Comparison of ENCODE assay signal across 19 cellular contexts in genomic region chr16:30365200-30365599, GRCh38. TPM values are rescaled to one million over a fixed set of nuclear protein-coding genes. Genes with fewer than 3 reads are reported as not detected.
"Had no signal": no experiment of that assay in that cellular context is flagged by ENCODE, and none has a peak within 500 bp of the region (broad histone marks: within the 10 kb centered on the region; RNA-seq: fewer than 3 reads in every experiment).

No MANE protein-coding gene starts in this region.

- H3K27ac Mint-ChIP-seq: activated CD4-positive, alpha-beta T cell treated with anti-CD3 and anti-CD28 coated beads for 36 hours; activated CD8-positive, alpha-beta T cell treated with anti-CD3 and anti-CD28 coated beads for 36 hours; activated naive CD4-positive, alpha-beta T cell treated with anti-CD3 and anti-CD28 coated beads for 36 hours; activated T-helper 2 cell treated with anti-CD3 and anti-CD28 coated beads, Interferon-gamma antibody, Interleukin-2, Interleukin-4, amounts not matched to agents 10 μg/mL and 5 μg/mL and 100 μg/mL, durations not matched to agents 14 hours and 24 hours and 36 hours; dendritic cell treated with granulocyte-macrophage colony-stimulating factor and Interleukin-4, amounts not matched to agents 40 ng/mL and 50 ng/mL, for 4 days had no signal

- H3K4me3 ChIP-seq: transverse colon had no signal

- H3K9me3 Mint-ChIP-seq: activated CD8-positive, alpha-beta T cell treated with anti-CD3 and anti-CD28 coated beads for 36 hours; activated naive CD4-positive, alpha-beta T cell treated with anti-CD3 and anti-CD28 coated beads for 36 hours; activated T-helper 2 cell treated with anti-CD3 and anti-CD28 coated beads, Interferon-gamma antibody, Interleukin-2, Interleukin-4, amounts not matched to agents 10 μg/mL and 5 μg/mL and 100 μg/mL, durations not matched to agents 14 hours and 24 hours and 36 hours; dendritic cell treated with granulocyte-macrophage colony-stimulating factor and Interleukin-4, amounts not matched to agents 40 ng/mL and 50 ng/mL, for 4 days had no signal

- H3K4me1 ChIP-seq: foreskin keratinocyte had no signal

- H3K27me3 ChIP-seq: foreskin keratinocyte, transverse colon had no signal

- ATAC-seq: activated CD4-positive, alpha-beta T cell treated with anti-CD3 and anti-CD28 coated beads for 36 hours; activated CD8-positive, alpha-beta T cell treated with anti-CD3 and anti-CD28 coated beads for 36 hours; foreskin keratinocyte; left colon had no signal

- H3K9ac ChIP-seq: SK-N-SH had no signal

- H3K27ac ChIP-seq: foreskin keratinocyte, transverse colon had no signal

- DNase-seq: activated CD4-positive, alpha-beta T cell treated with anti-CD3 and anti-CD28 coated beads for 36 hours; activated CD8-positive, alpha-beta memory T cell treated with anti-CD3 and anti-CD28 coated beads, Interleukin-2, amount 50 U/mL, for 4 hours; activated CD8-positive, alpha-beta T cell treated with anti-CD3 and anti-CD28 coated beads for 36 hours; activated naive CD4-positive, alpha-beta T cell treated with anti-CD3 and anti-CD28 coated beads for 36 hours; effector memory CD4-positive, alpha-beta T cell; foreskin keratinocyte; left colon; mammary epithelial cell; nucleus accumbens; SK-N-SH; stimulated activated CD4-positive, alpha-beta T cell treated with anti-CD3 and anti-CD28 coated beads, Interleukin-15, amount 100 ng/mL, for 24 hours; stimulated activated CD4-positive, alpha-beta T cell treated with anti-CD3 and anti-CD28 coated beads, Interleukin-4, amount 100 ng/mL, for 1 hour; stimulated activated naive CD4-positive, alpha-beta T cell treated with Interleukin-2 at 50 U/mL for 16 hours; substantia nigra; transverse colon had no signal

- H3K4me3 Mint-ChIP-seq: activated CD4-positive, alpha-beta T cell treated with anti-CD3 and anti-CD28 coated beads for 36 hours; activated CD8-positive, alpha-beta T cell treated with anti-CD3 and anti-CD28 coated beads for 36 hours; activated naive CD4-positive, alpha-beta T cell treated with anti-CD3 and anti-CD28 coated beads for 36 hours; dendritic cell treated with granulocyte-macrophage colony-stimulating factor and Interleukin-4, amounts not matched to agents 40 ng/mL and 50 ng/mL, for 4 days had no signal

- H3K27me3 Mint-ChIP-seq: activated CD4-positive, alpha-beta T cell treated with anti-CD3 and anti-CD28 coated beads for 36 hours; activated CD8-positive, alpha-beta T cell treated with anti-CD3 and anti-CD28 coated beads for 36 hours; dendritic cell treated with granulocyte-macrophage colony-stimulating factor and Interleukin-4, amounts not matched to agents 40 ng/mL and 50 ng/mL, for 4 days had no signal

- H3K9me3 ChIP-seq: SK-N-SH, transverse colon had no signal

- H3K4me2 ChIP-seq: SK-N-SH had no signal

RNA-seq across cellular contexts. Expression of gene MYL11, which starts 9.4 kb away (rescaled TPM):
- total RNA-seq: foreskin keratinocyte; left colon; mammary epithelial cell; posterior vena cava; T-helper 1 cell treated with Interleukin-12 subunit alpha and Interleukin-12 subunit beta and Interleukin-4 antibody, amounts not matched to agents 30 ng/mL and 1 ng/mL, for 36 hours had no signal

RNA-seq across cellular contexts. Expression of gene SEPTIN1, which starts 17.2 kb away (rescaled TPM):
- total RNA-seq: foreskin keratinocyte had no signal
